8 cellular contexts compared by ENCODE assay signal in the genomic region with DNA sequence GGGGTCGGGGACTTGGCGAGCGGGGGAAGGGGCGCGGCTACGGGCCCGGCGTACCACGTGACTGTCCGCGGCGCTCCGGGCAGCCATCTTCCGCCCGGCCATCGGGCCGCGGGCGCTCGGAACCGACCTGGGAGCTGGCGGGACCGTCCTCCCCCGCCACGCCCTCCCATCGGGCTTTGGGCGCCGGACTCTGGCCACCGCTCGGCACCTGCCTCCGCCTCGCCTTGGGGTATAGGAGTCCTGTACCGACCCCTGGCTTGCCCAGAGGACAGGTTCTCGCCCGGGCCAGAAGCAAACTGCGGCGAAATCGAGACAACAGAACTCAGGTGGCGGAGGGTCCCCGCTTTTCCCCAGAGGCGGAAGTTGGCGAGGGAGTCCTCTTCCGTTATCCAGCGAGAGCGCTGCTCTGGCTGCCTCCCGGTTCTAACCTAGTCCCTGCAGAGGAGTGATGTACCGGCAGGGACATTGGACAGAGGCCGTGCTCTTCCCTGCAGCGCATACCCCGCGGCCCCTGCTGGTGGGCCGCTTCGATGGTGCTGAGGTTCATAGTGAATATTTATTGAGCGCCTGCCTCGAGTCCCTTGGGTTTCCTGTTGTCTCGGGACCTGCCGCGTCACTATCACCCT. TPM values are rescaled to one million over a fixed set of nuclear protein-coding genes. Genes with fewer than 3 reads are reported as not detected.
DNase-seq lines count a peak whose midpoint lies in the region; ATAC-seq and TF ChIP-seq lines count a peak whose summit lies in the region.

No MANE protein-coding gene starts in this region.

- peak overlapping the region; percentile 88 for H3K4me3 Mint-ChIP-seq in activated naive CD4-positive, alpha-beta T cell treated with anti-CD3 and anti-CD28 coated beads for 36 hours
- peak overlapping the region; percentile 96 for H3K4me3 Mint-ChIP-seq in type B pancreatic cell

- H3K4me1 Mint-ChIP-seq in activated naive CD4-positive, alpha-beta T cell treated with anti-CD3 and anti-CD28 coated beads for 36 hours (ENCODE audit: low read depth) = peaks cover 30% of the 10 kb centered on the region
- peaks cover 16% of the 10 kb centered on the region for H3K4me1 Mint-ChIP-seq in type B pancreatic cell (ENCODE audit: unreplicated experiment)

- peak; percentile 43 for ATAC-seq in GM21529 (IDR thresholded peaks at IDR 0.05; ENCODE audit: unreplicated experiment)
- peak; percentile 75 for ATAC-seq in gastroesophageal sphincter

- peaks cover 0 to 31% (median 18%) of the 10 kb centered on the region in 3 donors for H3K4me1 ChIP-seq in gastroesophageal sphincter
- peaks cover 20 to 32% of the 10 kb centered on the region in 2 experiments for H3K4me1 ChIP-seq in neutrophil (ENCODE audit: control insufficient read depth in 1 of 2, insufficient read depth in 1 of 2, low read depth in 1 of 2, low read length in 1 of 2)

- TF ChIP-seq POLR2A in gastroesophageal sphincter (IDR thresholded peaks at IDR 0.05) = peak; percentile 19 to 37

- no CpG with 5 or more reads among the region's 58 CpGs for WGBS in gastroesophageal sphincter (ENCODE audit: low coverage in 1 of 2), 2 donors

- peaks cover 0 to 15% of the 10 kb centered on the region in 2 donors for H3K36me3 ChIP-seq in gastroesophageal sphincter
- H3K36me3 ChIP-seq in neutrophil = no peaks in the 10 kb centered on the region

- H3K9me3 Mint-ChIP-seq in activated naive CD4-positive, alpha-beta T cell treated with anti-CD3 and anti-CD28 coated beads for 36 hours = no peaks in the 10 kb centered on the region
- no peaks in the 10 kb centered on the region for H3K9me3 Mint-ChIP-seq in type B pancreatic cell

- peak overlapping the region; percentile 68 to 87 for H3K4me3 ChIP-seq in gastroesophageal sphincter
- H3K4me3 ChIP-seq in neutrophil (ENCODE audit: low read depth in 1 of 2, low read length in 1 of 2) = peak overlapping the region; percentile 96 to 98

- peak overlapping the region; percentile 91 for H3K27ac Mint-ChIP-seq in activated naive CD4-positive, alpha-beta T cell treated with anti-CD3 and anti-CD28 coated beads for 36 hours
- H3K27ac Mint-ChIP-seq in type B pancreatic cell = peak overlapping the region; percentile 98

- CTCF ChIA-PET in activated naive CD4-positive, alpha-beta T cell treated with anti-CD3 and anti-CD28 coated beads for 36 hours (lab: Charles Lee) = interaction anchor here (0.6 kb wide), 2 partner anchors 29 to 314 kb away, joined by 3 to 7 read pairs; no protein-coding TSS in a partner anchor

- H3K9me3 ChIP-seq in gastroesophageal sphincter = no peaks in the 10 kb centered on the region
- H3K9me3 ChIP-seq in neutrophil = no peaks in the 10 kb centered on the region

- no peaks in the 10 kb centered on the region for H3K36me3 Mint-ChIP-seq in activated naive CD4-positive, alpha-beta T cell treated with anti-CD3 and anti-CD28 coated beads for 36 hours (ENCODE audit: low read depth)
- H3K36me3 Mint-ChIP-seq in type B pancreatic cell = peaks cover 2% of the 10 kb centered on the region

- DNase-seq in G401 (ENCODE audit: low spot score) = peak; percentile 77
- peak; percentile 57 for DNase-seq in HuH-7.5 (ENCODE audit: low spot score)
- peak; percentile 48 to 58 for DNase-seq in SHP77 (lab: John Stamatoyannopoulos, UW)
- peak; percentile 62 for DNase-seq in activated naive CD4-positive, alpha-beta T cell treated with anti-CD3 and anti-CD28 coated beads for 36 hours
- DNase-seq in type B pancreatic cell (ENCODE audit: extremely low spot score, unreplicated experiment) = no peak

- no peak for TF ChIP-seq EP300 in gastroesophageal sphincter (IDR thresholded peaks at IDR 0.05)

- H3K27me3 Mint-ChIP-seq in activated naive CD4-positive, alpha-beta T cell treated with anti-CD3 and anti-CD28 coated beads for 36 hours (ENCODE audit: low read depth) = no peaks in the 10 kb centered on the region
- H3K27me3 Mint-ChIP-seq in type B pancreatic cell = no peaks in the 10 kb centered on the region

- H3K27ac ChIP-seq in gastroesophageal sphincter (peak overlapping the region; percentile 94 to 98 (median 96)), neutrophil (peak overlapping the region; percentile 89)

- H3K27me3 ChIP-seq in gastroesophageal sphincter (no peaks in the 10 kb centered on the region), neutrophil (peaks cover 10% of the 10 kb centered on the region)

- intact Hi-C loops in activated naive CD4-positive, alpha-beta T cell treated with anti-CD3 and anti-CD28 coated beads for 36 hours (cut with micrococcal nuclease) = loop anchor here (1.0 to 10.0 kb wide), 7 partner anchors 11 to 1086 kb away; a partner anchor contains a TSS

- TF ChIP-seq CTCF in gastroesophageal sphincter (IDR thresholded peaks at IDR 0.05) = peak; percentile 52 to 80 (median 66)
- TF ChIP-seq CTCF in neutrophil (IDR thresholded peaks at IDR 0.05) = peak; percentile 39
- TF ChIP-seq CTCF in type B pancreatic cell (conservative IDR thresholded peaks at IDR 0.05) = peak; percentile 69

- in situ Hi-C loops in G401 (cut with HindIII; ENCODE audit: low sequenced_read_pairs) = no loop called here

RNA-seq across cellular contexts. Expression of a gene that starts 1.2 kb away (rescaled TPM):
- total RNA-seq in G401 (2014; rRNA removed; shearing (Covaris generic)) = 10.0 and 25.5 TPM in 2 replicates
- 1 to 10 TPM; 8.1 to 8.8 TPM for total RNA-seq in activated naive CD4-positive, alpha-beta T cell treated with anti-CD3 and anti-CD28 coated beads for 36 hours
- total RNA-seq in gastroesophageal sphincter (100 to 1,000 TPM in 1 of 4 donors, 10 to 100 TPM in 3; 57.7 to 116 (median 66.1) TPM), type B pancreatic cell (ENCODE audit: low replicate concordance) (15.1 and 26.9 TPM in 2 replicates)
